In the genomic region with DNA sequence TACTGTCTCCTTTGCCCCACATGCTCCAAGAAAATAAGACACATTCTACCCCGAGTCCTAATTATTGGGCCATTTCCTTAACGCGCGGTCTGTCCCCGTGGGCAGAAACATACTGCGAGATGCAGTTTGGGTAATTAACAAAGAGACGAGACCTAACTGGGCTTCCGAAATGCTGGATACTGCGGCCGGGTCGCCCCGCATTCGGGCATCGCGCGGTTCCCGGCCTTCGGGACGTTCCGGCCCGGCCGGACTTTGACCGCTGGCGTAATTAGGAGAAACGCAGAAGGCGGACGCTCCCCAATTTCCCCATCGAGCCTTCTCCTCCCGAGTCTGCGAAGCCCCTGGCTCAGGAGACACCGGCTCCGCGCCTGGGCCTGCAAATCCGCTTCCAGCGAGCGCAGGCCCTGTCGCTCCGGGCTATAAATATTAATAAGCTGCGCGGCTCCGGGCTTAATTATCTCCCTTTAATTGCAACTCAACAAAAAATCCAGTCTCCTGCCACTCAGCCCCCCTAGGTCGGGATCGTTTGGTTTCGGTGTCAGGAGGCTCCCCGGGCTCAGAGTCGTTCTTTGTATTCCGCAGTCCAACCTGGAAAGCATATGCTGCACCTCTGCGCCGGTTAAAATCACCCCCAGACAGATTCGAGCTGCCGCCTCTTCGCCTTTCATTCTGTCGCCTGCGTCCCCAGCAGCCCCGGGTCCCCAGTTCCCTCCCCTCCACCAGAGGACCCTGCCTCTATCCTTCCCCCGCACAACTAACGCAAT, we compare ENCODE assay signal across 1 cellular context.
TF ChIP-seq lines count a peak whose summit lies in the region.

No MANE protein-coding gene starts in this region.

TF ChIP-seq in H1, 55 proteins besides CTCF, POLR2A, EP300 and RAD21 (continued from another document):
- TF ChIP-seq, protein P1, sequence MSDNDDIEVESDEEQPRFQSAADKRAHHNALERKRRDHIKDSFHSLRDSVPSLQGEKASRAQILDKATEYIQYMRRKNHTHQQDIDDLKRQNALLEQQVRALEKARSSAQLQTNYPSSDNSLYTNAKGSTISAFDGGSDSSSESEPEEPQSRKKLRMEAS (IDR thresholded peaks at IDR 0.05) = no peak
- TF ChIP-seq JUN (IDR thresholded peaks at IDR 0.05; ENCODE audit: low read depth, low read length) (no peak), POU5F1 (IDR thresholded peaks at IDR 0.05; ENCODE audit: low read depth, low read length) (no peak), KDM1A (IDR thresholded peaks at IDR 0.05; ENCODE audit: borderline replicate concordance, low read length) (no peak), EGR1 (IDR thresholded peaks at IDR 0.05; ENCODE audit: borderline replicate concordance, low read depth, low read length) (0 out of 2 replicates have a peak, but pooled peaks have one; percentile 6), HDAC6 (IDR thresholded peaks at IDR 0.05; ENCODE audit: low read depth, low read length) (no peak), KDM5A (IDR thresholded peaks at IDR 0.05; ENCODE audit: low read length) (no peak), KDM4A (IDR thresholded peaks at IDR 0.05; ENCODE audit: low read depth, low read length, severe bottlenecking) (peak; percentile 14), RNF2 (IDR thresholded peaks at IDR 0.05; ENCODE audit: borderline replicate concordance, low read depth, low read length, missing control alignments, poor library complexity, severe bottlenecking) (peak; percentile 11), SIN3A (conservative IDR thresholded peaks at IDR 0.05 in 1 of 2, IDR thresholded peaks at IDR 0.05 in 1 of 2; ENCODE audit: low read depth in 1 of 2, low read length in 2 of 2) (no peak), CHD1 (IDR thresholded peaks at IDR 0.05; ENCODE audit: low read depth, low read length) (no peak), SUZ12 (IDR thresholded peaks at IDR 0.05; ENCODE audit: low read length) (peak; percentile 73), CTBP2 (IDR thresholded peaks at IDR 0.05; ENCODE audit: borderline replicate concordance, insufficient read depth, insufficient read length, low read length) (no peak), EZH2 (IDR thresholded peaks at IDR 0.05; ENCODE audit: low read depth, low read length, severe bottlenecking) (peak; percentile 60)
TF ChIP-seq in H1: peak in this region for 5.
